ENCODE assay signal across 16 cellular contexts in genomic region chr10:103445366-103445765, GRCh38. TPM values are rescaled to one million over a fixed set of nuclear protein-coding genes. Genes with fewer than 3 reads are reported as not detected.
DNase-seq lines count a peak whose midpoint lies in the region; ATAC-seq, FAIRE-seq and TF ChIP-seq lines count a peak whose summit lies in the region.
"Had no signal": no experiment of that assay in that cellular context is flagged by ENCODE, and none has a peak within 500 bp of the region (broad histone marks: within the 10 kb centered on the region; RNA-seq: fewer than 3 reads in every experiment).

No MANE protein-coding gene starts in this region.

- dilution Hi-C loops in endothelial cell of umbilical vein (cut with MboI; ENCODE audit: extremely low pct_ligation_motif_present, low sequenced_read_pairs) = no loop called here

- peaks cover 24 to 53% of the 10 kb centered on the region in 2 experiments for H3K36me3 ChIP-seq in endothelial cell of umbilical vein (ENCODE audit: control insufficient read depth in 2 of 2, extremely low read depth in 1 of 2, insufficient read depth in 2 of 2, low read length in 2 of 2)
- H3K36me3 ChIP-seq in rectal smooth muscle tissue (ENCODE audit: control insufficient read depth, insufficient read depth, low read length) = peaks cover 37% of the 10 kb centered on the region
- no peaks in the 10 kb centered on the region for H3K36me3 ChIP-seq in uterus

- no peak overlapping the region for H2AFZ ChIP-seq in endothelial cell of umbilical vein (ENCODE audit: low read depth, low read length)

- H3K27me3 Mint-ChIP-seq in chondrocyte (ENCODE audit: low read depth) = no peaks in the 10 kb centered on the region
- H3K27me3 Mint-ChIP-seq: naive thymus-derived CD4-positive, alpha-beta T cell had no signal

- H3K27ac ChIP-seq in right cardiac atrium (ENCODE audit: low read length) = peak overlapping the region; percentile 65
- peak overlapping the region; percentile 79 for H3K27ac ChIP-seq in endothelial cell of umbilical vein (ENCODE audit: insufficient read depth, low read depth, low read length)
- H3K27ac ChIP-seq in rectal smooth muscle tissue (ENCODE audit: low read depth, low read length) = peak overlapping the region; percentile 50
- peak overlapping the region; percentile 91 to 94 for H3K27ac ChIP-seq in uterus

- no peak for TF ChIP-seq POLR2A in endothelial cell of umbilical vein (IDR thresholded peaks at IDR 0.05; ENCODE audit: low read depth, low read length)
- no peak for TF ChIP-seq POLR2A in uterus (IDR thresholded peaks at IDR 0.05)

- peaks cover 50% of the 10 kb centered on the region for H3K36me3 Mint-ChIP-seq in chondrocyte (ENCODE audit: low read depth)

- FAIRE-seq in endothelial cell of umbilical vein (lab: Jason Lieb, UNC) = peak; percentile 61
- FAIRE-seq: colon, GM12878 had no signal

- WGBS in right cardiac atrium = 76% methylated on average over 9 of the region's 9 CpGs

- H3K9me3 ChIP-seq in right cardiac atrium (ENCODE audit: control insufficient read depth, low read length) = no peaks in the 10 kb centered on the region
- H3K9me3 ChIP-seq in endothelial cell of umbilical vein (replicated peaks; ENCODE audit: control insufficient read depth, insufficient read depth, low read length) = no peaks in the 10 kb centered on the region
- H3K9me3 ChIP-seq in uterus = no peaks in the 10 kb centered on the region

- no peak for ATAC-seq in right cardiac atrium
- no peak for ATAC-seq in Right ventricle myocardium superior (ENCODE audit: poor library complexity)
- no peak for ATAC-seq in HG03175 (IDR thresholded peaks at IDR 0.05; ENCODE audit: unreplicated experiment)
- ATAC-seq: naive thymus-derived CD4-positive, alpha-beta T cell had no signal

- H3K79me2 ChIP-seq in endothelial cell of umbilical vein (ENCODE audit: control insufficient read depth, insufficient read depth, low read length) = peaks cover 7% of the 10 kb centered on the region

- H3K27me3 ChIP-seq in right cardiac atrium (ENCODE audit: control insufficient read depth, insufficient read depth) (no peaks in the 10 kb centered on the region), endothelial cell of umbilical vein (ENCODE audit: control insufficient read depth in 2 of 2, insufficient read depth in 2 of 2, low read length in 2 of 2) (no peaks in the 10 kb centered on the region), rectal smooth muscle tissue (ENCODE audit: control insufficient read depth, insufficient read depth, low read length) (no peaks in the 10 kb centered on the region), uterus (no peaks in the 10 kb centered on the region)

- DNase-seq in right cardiac atrium (peak in 1 of 3 donors; percentile 58), Right ventricle myocardium superior (no peak), endothelial cell of umbilical vein (ENCODE audit: low read depth, low spot score) (no peak), uterus (no peak), chondrocyte (ENCODE audit: low spot score) (no peak)
- DNase-seq in activated naive CD4-positive, alpha-beta T cell treated with Interleukin-2 at 50 U/mL for 16 hours = no peak
- DNase-seq: activated CD4-positive, alpha-beta T cell treated with anti-CD3 and anti-CD28 coated beads, Interleukin-2, amount 50 U/mL, for 4 hours; DND-41; naive thymus-derived CD4-positive, alpha-beta T cell; NCI-H1930; NCI-H748 treated with DMSO at 0.1 percent for 48 hours had no signal

- TF ChIP-seq CTCF in endothelial cell of umbilical vein (IDR thresholded peaks at IDR 0.05; ENCODE audit: extremely low read depth in 1 of 2, insufficient read depth in 1 of 2, low read depth in 1 of 2, low read length in 2 of 2) (no peak), uterus (IDR thresholded peaks at IDR 0.05) (no peak), chondrocyte (IDR thresholded peaks at IDR 0.05) (no peak)

- CTCF ChIA-PET in endothelial cell of umbilical vein (lab: Charles Lee) = interaction anchor here (1.1 to 2.4 kb wide), 6 partner anchors 24 to 148 kb away, joined by 3 to 15 read pairs (median 5); no protein-coding TSS in a partner anchor

- H3K27ac Mint-ChIP-seq in chondrocyte (ENCODE audit: unreplicated experiment) = no peak overlapping the region

- no TSS peak for BruUV-seq in endothelial cell of umbilical vein (replicated peaks; lab: Mats Ljungman, UMichigan)

- intact Hi-C loops in right cardiac atrium (cut with DNase I) = no loop called here
- intact Hi-C loops in Right ventricle myocardium superior (cut with DNase I) = no loop called here
- intact Hi-C loops in endothelial cell of umbilical vein (cut with micrococcal nuclease) = no loop called here
- intact Hi-C loops in uterus (cut with DNase I; ENCODE audit: low total_unique reads) = no loop called here

- no peak overlapping the region for H3K4me3 Mint-ChIP-seq in chondrocyte (ENCODE audit: unreplicated experiment)
- H3K4me3 Mint-ChIP-seq: naive thymus-derived CD4-positive, alpha-beta T cell; T-helper 2 cell treated with Interferon-gamma antibody and Interleukin-4, amounts not matched to agents 5 μg/mL and 100 μg/mL, for 36 hours had no signal

- H4K20me1 ChIP-seq in endothelial cell of umbilical vein (replicated peaks; ENCODE audit: control insufficient read depth, extremely low read depth, insufficient read depth, low read length) = no peaks in the 10 kb centered on the region

- POLR2A ChIA-PET in endothelial cell of umbilical vein (lab: Charles Lee) = no interaction called here

- no peaks in the 10 kb centered on the region for H3K9me3 Mint-ChIP-seq in chondrocyte (ENCODE audit: low read depth)
- H3K9me3 Mint-ChIP-seq: T-helper 2 cell treated with Interferon-gamma antibody and Interleukin-4, amounts not matched to agents 5 μg/mL and 100 μg/mL, for 36 hours had no signal

- peaks cover 29% of the 10 kb centered on the region for H3K4me1 ChIP-seq in right cardiac atrium (ENCODE audit: control insufficient read depth, insufficient read depth, low read length)
- peaks cover 45% of the 10 kb centered on the region for H3K4me1 ChIP-seq in endothelial cell of umbilical vein (ENCODE audit: control insufficient read depth, extremely low read depth, insufficient read depth, low read length)
- H3K4me1 ChIP-seq in rectal smooth muscle tissue (ENCODE audit: control insufficient read depth, insufficient read depth, low read length) = no peaks in the 10 kb centered on the region
- H3K4me1 ChIP-seq in uterus = peaks cover 18 to 52% of the 10 kb centered on the region in 2 donors

- H3K4me2 ChIP-seq in endothelial cell of umbilical vein (ENCODE audit: insufficient read depth, low read length) = peak overlapping the region; percentile 23

- no peak overlapping the region for H3K9ac ChIP-seq in endothelial cell of umbilical vein (replicated peaks; ENCODE audit: extremely low read depth, insufficient read depth, low read length)
- no peak overlapping the region for H3K9ac ChIP-seq in rectal smooth muscle tissue (ENCODE audit: low read length)

- H3K9me1 ChIP-seq in endothelial cell of umbilical vein (replicated peaks; ENCODE audit: control insufficient read depth, extremely low read depth, insufficient read depth, low read length) = no peaks in the 10 kb centered on the region

- peaks cover 57% of the 10 kb centered on the region for H3K4me1 Mint-ChIP-seq in chondrocyte (ENCODE audit: low read depth)

- H3K4me3 ChIP-seq in right cardiac atrium (ENCODE audit: low read length) (no peak overlapping the region), endothelial cell of umbilical vein (replicated peaks in 1 of 3; ENCODE audit: insufficient read depth in 1 of 3, low read depth in 1 of 3, low read length in 3 of 3) (no peak overlapping the region), rectal smooth muscle tissue (ENCODE audit: low read length) (no peak overlapping the region), uterus (no peak overlapping the region)
- H3K4me3 ChIP-seq: GM12878 had no signal

RNA-seq across cellular contexts. Expression of gene CALHM2, which starts 6.8 kb away (rescaled TPM):
- 10 to 100 TPM; 24.6 to 31.9 (median 30.3) TPM for total RNA-seq in right cardiac atrium
- polyA plus RNA-seq in right cardiac atrium = 22.1 TPM
- total RNA-seq in Right ventricle myocardium superior = 11.6 TPM
- 28.4 and 32.1 TPM in 2 replicates for total RNA-seq in endothelial cell of umbilical vein
- polyA plus RNA-seq in endothelial cell of umbilical vein = 38.4 and 43.0 TPM in 2 replicates
- 28.2 and 32.1 TPM in 2 replicates for polyA plus RNA-seq in endothelial cell of umbilical vein (2011; cell fraction: cytosol; rRNA removed)
- 15.6 and 18.6 TPM in 2 replicates for polyA plus RNA-seq in endothelial cell of umbilical vein (2011; cell fraction: nucleus; rRNA removed)
- 15.6 and 21.4 TPM in 2 replicates for polyA plus RNA-seq in endothelial cell of umbilical vein (2012)
- 18.9 and 24.6 TPM in 2 replicates for polyA minus RNA-seq in endothelial cell of umbilical vein
- polyA minus RNA-seq in endothelial cell of umbilical vein (2011; cell fraction: cytosol; rRNA and poly(A)+ RNA removed) = 2.6 TPM
- 9.0 and 12.1 TPM in 2 replicates for polyA minus RNA-seq in endothelial cell of umbilical vein (2011; cell fraction: nucleus; rRNA and poly(A)+ RNA removed)
- total RNA-seq in uterus = 10 to 100 TPM; 29.7 to 98.7 (median 46.8) TPM
- 1.3 to 10.9 TPM (median 9.9 TPM) in 3 replicates for total RNA-seq in chondrocyte

RNA-seq across cellular contexts. Expression of gene CALHM1, which starts 13.3 kb away (rescaled TPM):
- total RNA-seq in right cardiac atrium = not detected
- polyA plus RNA-seq in right cardiac atrium = not detected
- total RNA-seq in Right ventricle myocardium superior = not detected
- not detected in 2 replicates for total RNA-seq in endothelial cell of umbilical vein
- not detected in 2 replicates for polyA plus RNA-seq in endothelial cell of umbilical vein
- not detected in 2 replicates for polyA plus RNA-seq in endothelial cell of umbilical vein (2011; cell fraction: cytosol; rRNA removed)
- polyA plus RNA-seq in endothelial cell of umbilical vein (2011; cell fraction: nucleus; rRNA removed) = not detected in 2 replicates
- polyA plus RNA-seq in endothelial cell of umbilical vein (2012) = not detected in 2 replicates
- polyA minus RNA-seq in endothelial cell of umbilical vein = not detected in 2 replicates
- not detected for polyA minus RNA-seq in endothelial cell of umbilical vein (2011; cell fraction: cytosol; rRNA and poly(A)+ RNA removed)
- not detected in 2 replicates for polyA minus RNA-seq in endothelial cell of umbilical vein (2011; cell fraction: nucleus; rRNA and poly(A)+ RNA removed)
- not detected for total RNA-seq in uterus
- total RNA-seq in chondrocyte = not detected in 3 replicates
- total RNA-seq: naive thymus-derived CD4-positive, alpha-beta T cell had no signal
- polyA plus RNA-seq: naive thymus-derived CD4-positive, alpha-beta T cell had no signal

RNA-seq across cellular contexts. Expression of gene CALHM3, which starts 33.7 kb away (rescaled TPM):
- total RNA-seq in right cardiac atrium (not detected), Right ventricle myocardium superior (not detected), endothelial cell of umbilical vein (not detected in 2 replicates), uterus (not detected), chondrocyte (not detected in 3 replicates)
- polyA plus RNA-seq in right cardiac atrium (not detected), endothelial cell of umbilical vein (not detected in 2 replicates)
- polyA plus RNA-seq in endothelial cell of umbilical vein (2011; cell fraction: cytosol; rRNA removed) = not detected in 2 replicates
- not detected in 2 replicates for polyA plus RNA-seq in endothelial cell of umbilical vein (2011; cell fraction: nucleus; rRNA removed)
- not detected in 2 replicates for polyA plus RNA-seq in endothelial cell of umbilical vein (2012)
- not detected in 2 replicates for polyA minus RNA-seq in endothelial cell of umbilical vein
- polyA minus RNA-seq in endothelial cell of umbilical vein (2011; cell fraction: cytosol; rRNA and poly(A)+ RNA removed) = not detected
- polyA minus RNA-seq in endothelial cell of umbilical vein (2011; cell fraction: nucleus; rRNA and poly(A)+ RNA removed) = not detected in 2 replicates
- total RNA-seq: naive thymus-derived CD4-positive, alpha-beta T cell had no signal
- polyA plus RNA-seq: naive thymus-derived CD4-positive, alpha-beta T cell had no signal

RNA-seq across cellular contexts. Expression of gene NEURL1, which starts 48.1 kb away (rescaled TPM):
- total RNA-seq in right cardiac atrium (under 1 TPM; 0.11 to 0.20 (median 0.14) TPM), Right ventricle myocardium superior (0.05 TPM), endothelial cell of umbilical vein (0.22 and 0.30 TPM in 2 replicates), uterus (10 to 100 TPM in 2 of 4 donors, 1 to 10 TPM in 2; 3.8 to 46.1 (median 14.1) TPM), chondrocyte (0.05 TPM in 1 of 3 replicates, not detected in the others)
- polyA plus RNA-seq in right cardiac atrium (0.16 TPM), endothelial cell of umbilical vein (0.06 TPM in 2 replicates)
- polyA plus RNA-seq in endothelial cell of umbilical vein (2011; cell fraction: cytosol; rRNA removed) = 0.08 and 0.11 TPM in 2 replicates
- polyA plus RNA-seq in endothelial cell of umbilical vein (2011; cell fraction: nucleus; rRNA removed) = 0.11 and 0.15 TPM in 2 replicates
- polyA plus RNA-seq in endothelial cell of umbilical vein (2012) = 0.05 and 0.12 TPM in 2 replicates
- polyA minus RNA-seq in endothelial cell of umbilical vein = 0.17 TPM in 1 of 2 replicates, not detected in the other
- 10.3 TPM for polyA minus RNA-seq in endothelial cell of umbilical vein (2011; cell fraction: cytosol; rRNA and poly(A)+ RNA removed)
- not detected in 2 replicates for polyA minus RNA-seq in endothelial cell of umbilical vein (2011; cell fraction: nucleus; rRNA and poly(A)+ RNA removed)

RNA-seq across cellular contexts. Expression of gene PDCD11, which starts 48.9 kb away (rescaled TPM):
- total RNA-seq in right cardiac atrium = 10 to 100 TPM in 3 of 4 donors, 1 to 10 TPM in 1; 9.4 to 15.7 (median 12.1) TPM
- 7.6 TPM for polyA plus RNA-seq in right cardiac atrium
- 10.1 TPM for total RNA-seq in Right ventricle myocardium superior
- total RNA-seq in endothelial cell of umbilical vein = 52.7 and 56.2 TPM in 2 replicates
- 12.4 and 12.6 TPM in 2 replicates for polyA plus RNA-seq in endothelial cell of umbilical vein
- polyA plus RNA-seq in endothelial cell of umbilical vein (2011; cell fraction: cytosol; rRNA removed) = 13.4 and 14.6 TPM in 2 replicates
- 63.2 and 65.0 TPM in 2 replicates for polyA plus RNA-seq in endothelial cell of umbilical vein (2011; cell fraction: nucleus; rRNA removed)
- polyA plus RNA-seq in endothelial cell of umbilical vein (2012) = 35.3 and 38.8 TPM in 2 replicates
- 46.3 and 50.2 TPM in 2 replicates for polyA minus RNA-seq in endothelial cell of umbilical vein
- polyA minus RNA-seq in endothelial cell of umbilical vein (2011; cell fraction: cytosol; rRNA and poly(A)+ RNA removed) = 30.5 TPM
- polyA minus RNA-seq in endothelial cell of umbilical vein (2011; cell fraction: nucleus; rRNA and poly(A)+ RNA removed) = 34.8 and 42.7 TPM in 2 replicates
- total RNA-seq in uterus = 10 to 100 TPM in 2 of 4 donors, 1 to 10 TPM in 2; 7.4 to 39.0 (median 22.2) TPM
- total RNA-seq in chondrocyte = 24.7 to 33.0 TPM (median 27.9 TPM) in 3 replicates
